In the genomic region with DNA sequence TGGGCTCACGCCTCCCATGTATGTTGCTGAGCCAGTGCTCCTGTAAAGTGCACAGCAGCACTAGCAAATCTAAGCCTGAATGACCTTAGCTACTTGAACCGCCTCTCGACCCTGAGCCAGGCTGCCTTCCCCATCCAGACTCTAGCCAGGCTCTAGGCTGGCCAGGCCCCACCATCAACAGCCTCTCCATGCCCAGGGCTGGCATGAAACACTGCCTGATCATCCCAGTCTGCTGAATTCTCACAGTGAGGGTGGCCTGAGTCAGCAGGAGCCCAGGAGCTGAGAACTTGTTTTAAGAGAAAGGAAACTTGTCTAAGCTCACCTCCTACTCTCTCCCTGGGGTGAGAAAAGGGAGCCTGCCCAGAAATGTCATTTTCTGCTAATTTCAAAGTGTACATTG, we compare ENCODE assay signal across 21 cellular contexts.
"Had no signal": no experiment of that assay in that cellular context is flagged by ENCODE, and none has a peak within 500 bp of the region (broad histone marks: within the 10 kb centered on the region; RNA-seq: fewer than 3 reads in every experiment).

No MANE protein-coding gene starts in this region.

- H3K4me1 Mint-ChIP-seq: activated B cell treated with CpG ODN at 0.5 μM for 24 hours; nephron; stimulated activated memory B cell treated with anti-CD40 and anti-IgM and Interleukin-4, amounts not matched to agents 10 μg/mL and 1 μg/mL and 100 μg/mL, for 72 hours had no signal

- H3K9me3 Mint-ChIP-seq: nephron; T-helper 1 cell treated with Interleukin-12 subunit alpha and Interleukin-12 subunit beta and Interleukin-4 antibody, amounts not matched to agents 30 μg/mL and 1 μg/mL, for 36 hours had no signal

- H3K36me3 Mint-ChIP-seq: activated naive CD4-positive, alpha-beta T cell treated with anti-CD3 and anti-CD28 coated beads, Interleukin-2, amount 50 U/mL, for 72 hours; mesothelial cell of epicardium; stimulated activated memory B cell treated with anti-CD40 and anti-IgM and Interleukin-4, amounts not matched to agents 10 μg/mL and 1 μg/mL and 100 μg/mL, for 72 hours had no signal

- H3K27ac ChIP-seq: brain microvascular endothelial cell, esophagus muscularis mucosa, gastrocnemius medialis, sigmoid colon, stomach, testis had no signal

- H3K4me1 ChIP-seq: esophagus muscularis mucosa, gastrocnemius medialis, sigmoid colon, stomach, testis had no signal

- H3K4me2 ChIP-seq: smooth muscle cell had no signal

- H3K4me3 Mint-ChIP-seq: activated B cell treated with CpG ODN at 0.5 μM for 24 hours; activated CD4-positive, alpha-beta T cell treated with anti-CD3 and anti-CD28 coated beads for 36 hours; mesothelial cell of epicardium; nephron; stimulated activated memory B cell treated with anti-CD40 and anti-IgM and Interleukin-4, amounts not matched to agents 10 μg/mL and 1 μg/mL and 100 μg/mL, for 72 hours; T-helper 1 cell treated with Interleukin-12 subunit alpha and Interleukin-12 subunit beta and Interleukin-4 antibody, amounts not matched to agents 30 μg/mL and 1 μg/mL, for 36 hours had no signal

- H3K36me3 ChIP-seq: brain microvascular endothelial cell, esophagus muscularis mucosa, gastrocnemius medialis, sigmoid colon, stomach had no signal

- H3K9me3 ChIP-seq: esophagus muscularis mucosa, gastrocnemius medialis, sigmoid colon, testis had no signal

- DNase-seq: activated B cell treated with CpG ODN at 0.5 μM for 24 hours; activated CD4-positive, alpha-beta T cell treated with anti-CD3 and anti-CD28 coated beads for 36 hours; activated CD4-positive, alpha-beta T cell treated with anti-CD3 and anti-CD28 coated beads, Interleukin-2, amount 50 U/mL, for 48 hours; activated T-cell treated with anti-CD3 and anti-CD28 coated beads, Interleukin-2, amount 50 U/mL, for 1 hour; aorta; brain microvascular endothelial cell; central memory CD4-positive, alpha-beta T cell; gastrocnemius medialis; retina; sigmoid colon; stimulated activated CD4-positive, alpha-beta T cell treated with anti-CD3 and anti-CD28 coated beads, Interleukin-15, amount 100 ng/mL, for 24 hours; stomach; testis; trophoblast cell had no signal

- H3K4me3 ChIP-seq: esophagus muscularis mucosa, gastrocnemius medialis, sigmoid colon, smooth muscle cell, stomach, testis had no signal

- H3K27ac Mint-ChIP-seq: activated B cell treated with CpG ODN at 0.5 μM for 24 hours; activated CD4-positive, alpha-beta T cell treated with anti-CD3 and anti-CD28 coated beads for 36 hours; activated naive CD4-positive, alpha-beta T cell treated with anti-CD3 and anti-CD28 coated beads, Interleukin-2, amount 50 U/mL, for 72 hours; mesothelial cell of epicardium; nephron; stimulated activated memory B cell treated with anti-CD40 and anti-IgM and Interleukin-4, amounts not matched to agents 10 μg/mL and 1 μg/mL and 100 μg/mL, for 72 hours; T-helper 1 cell treated with Interleukin-12 subunit alpha and Interleukin-12 subunit beta and Interleukin-4 antibody, amounts not matched to agents 30 μg/mL and 1 μg/mL, for 36 hours had no signal

- ATAC-seq: activated CD4-positive, alpha-beta T cell treated with anti-CD3 and anti-CD28 coated beads for 36 hours; activated naive CD4-positive, alpha-beta T cell treated with anti-CD3 and anti-CD28 coated beads, Interleukin-2, amount 50 U/mL, for 72 hours; gastrocnemius medialis; stimulated activated memory B cell treated with anti-CD40 and anti-IgM and Interleukin-4, amounts not matched to agents 10 μg/mL and 1 μg/mL and 100 μg/mL, for 72 hours had no signal

- H3K27me3 ChIP-seq: brain microvascular endothelial cell, testis had no signal
